ENCODE assay signal across 18 cellular contexts in the genomic region with DNA sequence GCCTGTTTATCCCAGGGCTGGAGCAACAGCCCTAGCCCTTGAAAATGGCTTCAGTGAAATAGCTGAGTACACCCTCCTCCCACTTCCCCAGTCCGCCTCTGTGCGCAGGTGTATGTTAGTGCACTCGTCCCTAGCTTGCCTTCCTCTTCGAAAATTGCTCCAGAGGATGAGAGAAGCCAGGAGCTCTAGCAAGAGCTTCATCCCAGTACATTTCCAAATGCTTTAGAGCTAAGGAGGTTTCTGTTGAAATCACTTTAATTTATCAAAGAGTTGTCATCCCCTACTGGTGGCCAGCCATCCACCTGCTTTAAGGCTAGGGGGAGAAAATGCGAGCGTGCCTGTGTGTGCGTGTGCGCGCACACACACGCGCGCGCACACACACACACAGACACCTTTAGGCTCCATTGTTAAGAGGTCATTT. TPM values are rescaled to one million over a fixed set of nuclear protein-coding genes. Genes with fewer than 3 reads are reported as not detected.
DNase-seq lines count a peak whose midpoint lies in the region; ATAC-seq and TF ChIP-seq lines count a peak whose summit lies in the region.
"Had no signal": no experiment of that assay in that cellular context is flagged by ENCODE, and none has a peak within 500 bp of the region (broad histone marks: within the 10 kb centered on the region; RNA-seq: fewer than 3 reads in every experiment).

No MANE protein-coding gene starts in this region.

- no peak overlapping the region for H3K14ac ChIP-seq in H9 (ENCODE audit: insufficient read depth, low read length)

- no peak overlapping the region for H3K27ac ChIP-seq in H9 (ENCODE audit: insufficient read length, low read depth, low read length)
- H3K27ac ChIP-seq in angular gyrus (ENCODE audit: low read depth, low read length) = peak overlapping the region; percentile 25
- no peak overlapping the region for H3K27ac ChIP-seq in vagina
- H3K27ac ChIP-seq: BLaER1 had no signal

- H2BK120ac ChIP-seq in H9 (ENCODE audit: low read depth, low read length, poor library complexity, severe bottlenecking) = no peak overlapping the region

- H3K9me3 ChIP-seq in H9 (ENCODE audit: control insufficient read depth, low read depth, low read length) (no peaks in the 10 kb centered on the region), vagina (no peaks in the 10 kb centered on the region)

- no peak overlapping the region; a peak in 1 of 7 replicates for H3K27ac Mint-ChIP-seq in H9
- H3K27ac Mint-ChIP-seq in effector memory CD8-positive, alpha-beta T cell = no peak overlapping the region
- H3K27ac Mint-ChIP-seq: stimulated activated naive CD8-positive, alpha-beta T cell treated with anti-CD3 and anti-CD28 coated beads, Interleukin-15, Interleukin-2, amounts not matched to agents 100 ng/mL and 50 ng/mL, for 24 hours had no signal

- H3K56ac ChIP-seq in H9 (ENCODE audit: insufficient read length, low read depth, low read length) = no peak overlapping the region

- no peak overlapping the region for H2BK5ac ChIP-seq in H9 (ENCODE audit: insufficient read length, low read length)

- intact Hi-C loops in vagina (cut with DNase I) = no loop called here

- no peak overlapping the region for H3K9ac ChIP-seq in H9 (ENCODE audit: extremely low read depth, insufficient read length, low read length)
- H3K9ac ChIP-seq: BLaER1 had no signal

- H3K79me1 ChIP-seq in H9 (ENCODE audit: insufficient read depth, low read depth, low read length, poor library complexity, severe bottlenecking) = no peaks in the 10 kb centered on the region

- TF ChIP-seq CTCF in H9 (conservative IDR thresholded peaks at IDR 0.05) = peak; percentile 27; the same call in 2 of the 3 replicates
- no peak for TF ChIP-seq CTCF in vagina (IDR thresholded peaks at IDR 0.05)

- H3K27me3 ChIP-seq in H9 (ENCODE audit: insufficient read depth, low read length) = peaks cover 82% of the 10 kb centered on the region
- H3K27me3 ChIP-seq in vagina = peaks cover 16% of the 10 kb centered on the region

- H3K36me3 ChIP-seq in vagina = no peaks in the 10 kb centered on the region
- H3K36me3 ChIP-seq: BLaER1 had no signal

- H3K27me3 Mint-ChIP-seq in H9 (ENCODE audit: low read depth) = peaks cover 100% of the 10 kb centered on the region
- H3K27me3 Mint-ChIP-seq in effector memory CD8-positive, alpha-beta T cell = peaks cover 97 to 100% of the 10 kb centered on the region in 2 donors

- no peak overlapping the region for H2BK12ac ChIP-seq in H9 (ENCODE audit: insufficient read length, low read depth, low read length)

- no peaks in the 10 kb centered on the region for H4K20me1 ChIP-seq in H9 (ENCODE audit: control insufficient read depth, insufficient read depth, insufficient read length)

- peak overlapping the region; percentile 81 for H3K4me2 ChIP-seq in H9 (ENCODE audit: insufficient read depth, insufficient read length, low read length)
- H3K4me2 ChIP-seq: BLaER1 had no signal

- no peaks in the 10 kb centered on the region for H3K36me3 Mint-ChIP-seq in H9 (ENCODE audit: insufficient read depth in 1 of 3, low read depth in 3 of 3)
- peaks cover 21% of the 10 kb centered on the region for H3K36me3 Mint-ChIP-seq in effector memory CD8-positive, alpha-beta T cell (ENCODE audit: insufficient read depth)

- no peak overlapping the region for H2BK20ac ChIP-seq in H9 (ENCODE audit: low read depth, low read length, poor library complexity, severe bottlenecking)

- no peak overlapping the region for H2AFZ ChIP-seq in H9 (ENCODE audit: low read length)

- no peak overlapping the region for H3K23ac ChIP-seq in H9 (ENCODE audit: insufficient read length, low read depth, low read length)

- H3K4me1 ChIP-seq in H9 (ENCODE audit: insufficient read depth, low read length) (peaks cover 3% of the 10 kb centered on the region; the same call in 1 of the 2 replicates), vagina (peaks cover 49% of the 10 kb centered on the region)

- no peak overlapping the region for H2BK15ac ChIP-seq in H9 (ENCODE audit: low read depth, low read length)

- H3K18ac ChIP-seq in H9 (ENCODE audit: insufficient read length, low read depth, low read length) = no peak overlapping the region

- no peak overlapping the region for H3K4me3 ChIP-seq in vagina
- H3K4me3 ChIP-seq: BLaER1 had no signal

- peaks cover 57 to 65% of the 10 kb centered on the region in 2 experiments for H3K4me1 Mint-ChIP-seq in H9
- H3K4me1 Mint-ChIP-seq in effector memory CD8-positive, alpha-beta T cell (ENCODE audit: low read depth in 2 of 2) = peaks cover 41 to 42% of the 10 kb centered on the region in 2 donors

- no peak for TF ChIP-seq POLR2A in vagina (IDR thresholded peaks at IDR 0.05)

- H3K79me2 ChIP-seq in H9 (ENCODE audit: insufficient read depth, low read length) = no peaks in the 10 kb centered on the region

- H3K23me2 ChIP-seq in H9 (ENCODE audit: insufficient read length, low read depth, low read length, poor library complexity, severe bottlenecking) = peaks cover 44% of the 10 kb centered on the region

- H3T11ph ChIP-seq in H9 (ENCODE audit: low read length) = no peak overlapping the region

- no peak for ATAC-seq in effector memory CD8-positive, alpha-beta T cell (replicated peaks)
- ATAC-seq: left lobe of liver, PC-3 had no signal

- DNase-seq in H9 (peak; percentile 62), NCI-H2196 (lab: John Stamatoyannopoulos, UW; ENCODE audit: unreplicated experiment) (peak; percentile 37), left kidney (ENCODE audit: low read depth, low spot score) (peak; percentile 46), germinal center (ENCODE audit: low spot score) (no peak), vagina (ENCODE audit: extremely low spot score in 2 of 2) (no peak), C1 segment of cervical spinal cord (lab: John Stamatoyannopoulos, UW) (no peak)
- DNase-seq in effector memory CD8-positive, alpha-beta T cell = no peak
- DNase-seq: activated CD4-positive, alpha-beta T cell treated with anti-CD3 and anti-CD28 coated beads for 1 hour; activated T-cell treated with anti-CD3 and anti-CD28 coated beads, Interleukin-2, amount 50 U/mL, for 48 hours; effector memory CD4-positive, alpha-beta T cell; EL; PC-3; SW 1271 had no signal

- no peak overlapping the region for H4K91ac ChIP-seq in H9 (ENCODE audit: insufficient read length, low read depth, low read length)

- no peak overlapping the region for H2AK5ac ChIP-seq in H9 (ENCODE audit: insufficient read length, low read length)

- WGBS in H9 (ENCODE audit: extremely low coverage, insufficient read length, low lambda C conversion rate) = no CpG with 5 or more reads among the region's 13 CpGs

- peaks cover 0 to 6% of the 10 kb centered on the region in 2 experiments; a peak in 3 of 5 replicates for H3K9me3 Mint-ChIP-seq in H9
- H3K9me3 Mint-ChIP-seq in effector memory CD8-positive, alpha-beta T cell = peaks cover 0 to 3% of the 10 kb centered on the region in 2 donors
- H3K9me3 Mint-ChIP-seq: stimulated activated naive CD8-positive, alpha-beta T cell treated with anti-CD3 and anti-CD28 coated beads, Interleukin-15, Interleukin-2, amounts not matched to agents 100 ng/mL and 50 ng/mL, for 24 hours had no signal

- no peak overlapping the region for H3K4ac ChIP-seq in H9 (ENCODE audit: low read depth, low read length)

- peak overlapping the region; percentile 44 to 80 for H3K4me3 Mint-ChIP-seq in H9
- no peak overlapping the region for H3K4me3 Mint-ChIP-seq in effector memory CD8-positive, alpha-beta T cell
- H3K4me3 Mint-ChIP-seq: stimulated activated naive CD8-positive, alpha-beta T cell treated with anti-CD3 and anti-CD28 coated beads, Interleukin-15, Interleukin-2, amounts not matched to agents 100 ng/mL and 50 ng/mL, for 24 hours had no signal

- H4K8ac ChIP-seq in H9 (replicated peaks; ENCODE audit: insufficient read length, low read depth, low read length) = no peak overlapping the region

- no peak overlapping the region for H4K5ac ChIP-seq in H9 (ENCODE audit: insufficient read length, low read depth, low read length)

RNA-seq across cellular contexts. Expression of a gene that starts 5.4 kb away (rescaled TPM):
- 0.09 and 0.15 TPM in 2 replicates for total RNA-seq in H9 (2021)
- not detected for total RNA-seq in vagina
- total RNA-seq: glomerular endothelial cell, left lobe of liver had no signal

Comparison
In these comparisons a context has a peak if more than half of its experiments do, and no peak if none do; other contexts are left out.
1. DNase-seq: peak in H9 (single experiment), NCI-H2196 (single experiment) and left kidney (single experiment); none in germinal center (single experiment), vagina (0 of 2), effector memory CD8-positive, alpha-beta T cell (0 of 3) and C1 segment of cervical spinal cord (0 of 14).
2. H3K4me3 Mint-ChIP-seq: peak in H9 (2 of 2); none in effector memory CD8-positive, alpha-beta T cell (0 of 2).